9 cellular contexts compared by ENCODE assay signal in the genomic region with DNA sequence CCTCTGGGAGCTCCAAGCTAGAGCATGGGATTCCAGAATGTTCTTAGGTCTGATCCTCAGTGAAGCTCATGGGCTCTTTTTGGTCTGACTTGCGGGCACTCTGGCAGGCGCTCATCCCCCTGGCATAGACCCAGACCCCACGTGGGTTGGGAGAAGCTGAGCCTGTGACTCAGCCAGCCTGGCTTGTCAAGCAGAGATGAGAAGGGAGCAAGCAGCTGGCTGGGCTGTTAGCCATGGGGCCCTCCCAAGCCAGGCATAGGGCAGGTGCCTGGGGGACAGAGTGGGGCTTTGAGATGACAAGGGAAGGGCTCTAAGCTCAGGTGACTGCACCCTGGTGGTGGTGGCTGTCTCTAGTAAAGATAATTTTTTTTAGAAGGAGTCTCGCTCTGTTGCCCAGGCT.
A peak's percentile ranks its signal among the peaks of the same experiment; 100 is the strongest.
DNase-seq lines count a peak whose midpoint lies in the region; ATAC-seq, FAIRE-seq and TF ChIP-seq lines count a peak whose summit lies in the region.
"Had no signal": no experiment of that assay in that cellular context is flagged by ENCODE, and none has a peak within 500 bp of the region (broad histone marks: within the 10 kb centered on the region; RNA-seq: fewer than 3 reads in every experiment).

No MANE protein-coding gene starts in this region.

- H3K27me3 ChIP-seq in pancreas: no peaks in the 10 kb centered on the region
- H3K27me3 ChIP-seq: ovary had no signal

- H3K36me3 ChIP-seq in pancreas: no peaks in the 10 kb centered on the region
- H3K36me3 ChIP-seq: ovary had no signal

- in situ Hi-C loops in G401 (cut with HindIII; ENCODE audit: low sequenced_read_pairs): no loop called here

- ATAC-seq in pancreas: peak; percentile 43 to 64 (median 60)
- ATAC-seq in GM18517 (IDR thresholded peaks at IDR 0.05; ENCODE audit: unreplicated experiment): no peak
- ATAC-seq in GM21447 (IDR thresholded peaks at IDR 0.05; ENCODE audit: unreplicated experiment): no peak

- DNase-seq in G401 (ENCODE audit: low spot score) (peak; percentile 86), NCI-H446 (lab: John Stamatoyannopoulos, UW) (peak; percentile 2 to 38), epithelial cell of prostate (ENCODE audit: low read depth, low spot score) (peak; percentile 6), pancreas (peak in 4 of 6 donors; percentile 32 to 66 (median 59)), retina (no peak), cortex of kidney (lab: John Stamatoyannopoulos, UW) (no peak)
- DNase-seq: ovary had no signal

- 44 to 56% methylated on average over 4 of the region's 4 CpGs for WGBS in pancreas, 2 donors

- H3K9me3 ChIP-seq in pancreas: no peaks in the 10 kb centered on the region
- H3K9me3 ChIP-seq: ovary had no signal

- no peak for TF ChIP-seq CTCF in pancreas (IDR thresholded peaks at IDR 0.05)

- intact Hi-C loops in pancreas (cut with DNase I): no loop called here

- no peak for FAIRE-seq in pancreas (lab: Jason Lieb, UNC)

- H3K4me1 ChIP-seq in pancreas: no peaks in the 10 kb centered on the region

- H3K27ac ChIP-seq in epithelial cell of prostate (no peak overlapping the region), pancreas (no peak overlapping the region)
- H3K27ac ChIP-seq: ovary had no signal

- H3K4me3 ChIP-seq in pancreas: no peak overlapping the region
- H3K4me3 ChIP-seq: ovary had no signal

Comparison
In these comparisons a context has a peak if more than half of its experiments do, and no peak if none do; other contexts are left out.
1. DNase-seq: peak in G401 (single experiment), NCI-H446 (2 of 2), epithelial cell of prostate (single experiment) and pancreas (4 of 6); none in retina (single experiment) and cortex of kidney (single experiment).
2. ATAC-seq: peak in pancreas (4 of 4); none in GM18517 (single experiment) and GM21447 (single experiment).